In genomic region chr6:7812623-7813022, GRCh38 we compare ENCODE assay signal across 23 cellular contexts.
"Had no signal": no experiment of that assay in that cellular context is flagged by ENCODE, and none has a peak within 500 bp of the region (broad histone marks: within the 10 kb centered on the region; RNA-seq: fewer than 3 reads in every experiment).

No MANE protein-coding gene starts in this region.

- ATAC-seq: activated CD8-positive, alpha-beta memory T cell treated with anti-CD3 and anti-CD28 coated beads, Interleukin-2, amount 10 ng/mL, durations not matched to agents 7 days and 5 days; T-helper 17 cell; WTC11 had no signal

- H3K4me3 ChIP-seq: breast epithelium had no signal

- H3K36me3 Mint-ChIP-seq: activated CD8-positive, alpha-beta memory T cell treated with anti-CD3 and anti-CD28 coated beads, Interleukin-2, amount 10 ng/mL, durations not matched to agents 7 days and 5 days; activated naive CD4-positive, alpha-beta T cell treated with anti-CD3 and anti-CD28 coated beads, Interleukin-2, amount 50 U/mL, for 24 hours; WTC11 had no signal

- DNase-seq: activated CD4-positive, alpha-beta T cell treated with anti-CD3 and anti-CD28 coated beads for 1 hour; activated CD4-positive, alpha-beta T cell treated with anti-CD3 and anti-CD28 coated beads, Interleukin-2, amount 10 ng/mL, durations not matched to agents 24 days and 14 days; activated CD4-positive, alpha-beta T cell treated with anti-CD3 and anti-CD28 coated beads, Interleukin-2, amount 50 U/mL, for 48 hours; activated CD8-positive, alpha-beta memory T cell treated with anti-CD3 and anti-CD28 coated beads, Interleukin-2, amount 10 ng/mL, durations not matched to agents 7 days and 5 days; activated effector memory CD4-positive, alpha-beta T cell treated with Interleukin-2 at 50 U/mL for 16 hours; activated naive CD4-positive, alpha-beta T cell; activated T-cell treated with anti-CD3 and anti-CD28 coated beads, Interleukin-2, amount 50 U/mL, for 24 hours; aorta; central memory CD4-positive, alpha-beta T cell; NCI-H1048; NCI-H146; NCI-H187 treated with DMSO at 0.1 percent for 48 hours; NCI-H2081 treated with DMSO at 0.1 percent for 48 hours; NCI-H2227 treated with DMSO at 0.1 percent for 48 hours; NCI-H526; NCI-H774; SIG-M5; T-helper 17 cell; T-helper 9 cell had no signal

- H3K36me3 ChIP-seq: breast epithelium had no signal

- H3K4me1 Mint-ChIP-seq: activated CD4-positive, alpha-beta T cell treated with anti-CD3 and anti-CD28 coated beads, Interleukin-2, amount 10 ng/mL, durations not matched to agents 24 days and 14 days; activated CD8-positive, alpha-beta memory T cell treated with anti-CD3 and anti-CD28 coated beads, Interleukin-2, amount 10 ng/mL, durations not matched to agents 7 days and 5 days; activated naive CD4-positive, alpha-beta T cell treated with anti-CD3 and anti-CD28 coated beads, Interleukin-2, amount 50 U/mL, for 24 hours; T-helper 17 cell; WTC11 had no signal

- H3K27me3 ChIP-seq: breast epithelium had no signal

- H3K9me3 Mint-ChIP-seq: activated CD4-positive, alpha-beta T cell treated with anti-CD3 and anti-CD28 coated beads, Interleukin-2, amount 10 ng/mL, durations not matched to agents 24 days and 14 days; activated naive CD4-positive, alpha-beta T cell treated with anti-CD3 and anti-CD28 coated beads, Interleukin-2, amount 50 U/mL, for 24 hours; activated T-cell treated with anti-CD3 and anti-CD28 coated beads, Interleukin-2, amount 50 U/mL, for 24 hours; activated T-helper 1 cell treated with anti-CD3 and anti-CD28 coated beads, Interleukin-12 subunit alpha, Interleukin-12 subunit beta, Interleukin-2, Interleukin-4 antibody, amounts not matched to agents 30 ng/mL and 10 ng/mL and 1 ng/mL, durations not matched to agents 14 hours and 24 hours and 36 hours had no signal

- H3K27ac Mint-ChIP-seq: activated CD4-positive, alpha-beta T cell treated with anti-CD3 and anti-CD28 coated beads, Interleukin-2, amount 10 ng/mL, durations not matched to agents 24 days and 14 days; activated CD8-positive, alpha-beta memory T cell treated with anti-CD3 and anti-CD28 coated beads, Interleukin-2, amount 10 ng/mL, durations not matched to agents 7 days and 5 days; activated naive CD4-positive, alpha-beta T cell treated with anti-CD3 and anti-CD28 coated beads, Interleukin-2, amount 50 U/mL, for 24 hours; activated T-cell treated with anti-CD3 and anti-CD28 coated beads, Interleukin-2, amount 50 U/mL, for 24 hours; activated T-helper 1 cell treated with anti-CD3 and anti-CD28 coated beads, Interleukin-12 subunit alpha, Interleukin-12 subunit beta, Interleukin-2, Interleukin-4 antibody, amounts not matched to agents 30 ng/mL and 10 ng/mL and 1 ng/mL, durations not matched to agents 14 hours and 24 hours and 36 hours; T-helper 17 cell; WTC11 had no signal

- H3K4me1 ChIP-seq: breast epithelium had no signal

- H3K27ac ChIP-seq: breast epithelium had no signal

- H3K9me3 ChIP-seq: breast epithelium had no signal

- H3K4me3 Mint-ChIP-seq: activated CD4-positive, alpha-beta T cell treated with anti-CD3 and anti-CD28 coated beads, Interleukin-2, amount 10 ng/mL, durations not matched to agents 24 days and 14 days; activated CD8-positive, alpha-beta memory T cell treated with anti-CD3 and anti-CD28 coated beads, Interleukin-2, amount 10 ng/mL, durations not matched to agents 7 days and 5 days; activated naive CD4-positive, alpha-beta T cell treated with anti-CD3 and anti-CD28 coated beads, Interleukin-2, amount 50 U/mL, for 24 hours; activated T-cell treated with anti-CD3 and anti-CD28 coated beads, Interleukin-2, amount 50 U/mL, for 24 hours; activated T-helper 1 cell treated with anti-CD3 and anti-CD28 coated beads, Interleukin-12 subunit alpha, Interleukin-12 subunit beta, Interleukin-2, Interleukin-4 antibody, amounts not matched to agents 30 ng/mL and 10 ng/mL and 1 ng/mL, durations not matched to agents 14 hours and 24 hours and 36 hours; T-helper 17 cell; WTC11 had no signal
